18 cellular contexts compared by ENCODE assay signal in genomic region chrX:128464091-128464490, GRCh38.
A peak's percentile ranks its signal among the peaks of the same experiment; 100 is the strongest.
DNase-seq lines count a peak whose midpoint lies in the region; ATAC-seq, FAIRE-seq and TF ChIP-seq lines count a peak whose summit lies in the region.
"Had no signal": no experiment of that assay in that cellular context is flagged by ENCODE, and none has a peak within 500 bp of the region (broad histone marks: within the 10 kb centered on the region; RNA-seq: fewer than 3 reads in every experiment).

No MANE protein-coding gene starts in this region.

- no peaks in the 10 kb centered on the region for H3K9me3 ChIP-seq in spleen
- H3K9me3 ChIP-seq: SK-N-SH had no signal

- TF ChIP-seq CTCF in spleen (IDR thresholded peaks at IDR 0.05 in 8 of 11, conservative IDR thresholded peaks at IDR 0.05 in 3 of 11) (no peak), coronary artery (IDR thresholded peaks at IDR 0.05) (no peak)

- no peak overlapping the region for H3K4me3 ChIP-seq in spleen
- no peak overlapping the region for H3K4me3 ChIP-seq in coronary artery
- H3K4me3 ChIP-seq: BLaER1 treated with 17β-estradiol and CSF1 and Interleukin-3, amounts not matched to agents 10 nM and 100 nM had no signal

- no peaks in the 10 kb centered on the region for H3K27me3 ChIP-seq in spleen (replicated peaks in 1 of 7)

- intact Hi-C loops in spleen (cut with DNase I; ENCODE audit: low total_unique reads): no loop called here

- no peak for TF ChIP-seq POLR2A in spleen (IDR thresholded peaks at IDR 0.05)

- peak; percentile 1 for DNase-seq in HK-2 (ENCODE audit: unreplicated experiment)
- peak; percentile 81 for DNase-seq in RCC 7860 (ENCODE audit: low spot score)
- DNase-seq in epithelial cell of prostate (ENCODE audit: low read depth, low spot score): peak; percentile 18
- no peak for DNase-seq in left lobe of liver (ENCODE audit: low spot score)
- no peak for DNase-seq in stimulated activated naive CD8-positive, alpha-beta T cell treated with anti-CD3 and anti-CD28 coated beads, Interleukin-15, Interleukin-2, amounts not matched to agents 100 U/mL and 50 U/mL, for 24 hours
- no peak for DNase-seq in spleen
- DNase-seq in coronary artery (ENCODE audit: low spot score): no peak
- no peak for DNase-seq in T-helper 2 cell
- DNase-seq: DMS 273 treated with DMSO at 0.1 percent for 48 hours, EL, H7, NCI-H1048, NCI-H146, NCI-H2081 treated with DMSO at 0.1 percent for 48 hours, NCI-H226, NCI-H526 treated with DMSO at 0.1 percent for 48 hours, SK-N-SH had no signal

- 70 to 88% (median 75%) methylated on average over 4 of the region's 4 CpGs for WGBS in spleen, 5 donors

- FAIRE-seq in RCC 7860 (lab: Jason Lieb, UNC): peak; percentile 92

- H3K36me3 ChIP-seq in spleen: no peaks in the 10 kb centered on the region
- H3K36me3 ChIP-seq: BLaER1 treated with 17β-estradiol and CSF1 and Interleukin-3, amounts not matched to agents 10 nM and 100 nM had no signal

- peak overlapping the region; percentile 26 for H3K27ac ChIP-seq in epithelial cell of prostate
- no peak overlapping the region for H3K27ac ChIP-seq in spleen
- no peak overlapping the region for H3K27ac ChIP-seq in coronary artery
- H3K27ac ChIP-seq: BLaER1 treated with 17β-estradiol and CSF1 and Interleukin-3, amounts not matched to agents 10 nM and 100 nM had no signal

- peak; percentile 73 for ATAC-seq in left lobe of liver
- no peak for ATAC-seq in stimulated activated naive CD8-positive, alpha-beta T cell treated with anti-CD3 and anti-CD28 coated beads, Interleukin-15, Interleukin-2, amounts not matched to agents 100 U/mL and 50 U/mL, for 24 hours

- no peaks in the 10 kb centered on the region for H3K4me1 ChIP-seq in spleen
- H3K4me1 ChIP-seq: BLaER1 treated with 17β-estradiol and CSF1 and Interleukin-3, amounts not matched to agents 10 nM and 100 nM had no signal

Comparison
In these comparisons a context has a peak if more than half of its experiments do, and no peak if none do; other contexts are left out.
1. DNase-seq: peak in HK-2 (single experiment), RCC 7860 (single experiment) and epithelial cell of prostate (single experiment); none in left lobe of liver (single experiment), stimulated activated naive CD8-positive, alpha-beta T cell treated with anti-CD3 and anti-CD28 coated beads, Interleukin-15, Interleukin-2, amounts not matched to agents 100 U/mL and 50 U/mL, for 24 hours (single experiment), spleen (single experiment), coronary artery (single experiment) and T-helper 2 cell (0 of 5).